ENCODE assay signal across 24 cellular contexts in genomic region chr1:87673748-87674147, GRCh38.
DNase-seq lines count a peak whose midpoint lies in the region; ATAC-seq, FAIRE-seq and TF ChIP-seq lines count a peak whose summit lies in the region.
"Had no signal": no experiment of that assay in that cellular context is flagged by ENCODE, and none has a peak within 500 bp of the region (broad histone marks: within the 10 kb centered on the region; RNA-seq: fewer than 3 reads in every experiment).

No MANE protein-coding gene starts in this region.

- no peak overlapping the region for H3K14ac ChIP-seq in H1 (ENCODE audit: insufficient read length)

- no peak overlapping the region for H2BK12ac ChIP-seq in H1 (ENCODE audit: low read depth, low read length)

- no peak for TF ChIP-seq EP300 in H1 (IDR thresholded peaks at IDR 0.05; ENCODE audit: borderline replicate concordance in 1 of 2, low read depth in 2 of 2, low read length in 2 of 2)

- no peak overlapping the region for H3K23ac ChIP-seq in H1 (ENCODE audit: insufficient read length)

- no peak overlapping the region for H3K9ac ChIP-seq in H1 (replicated peaks in 1 of 4; ENCODE audit: extremely low read depth in 1 of 4, low read depth in 3 of 4, low read length in 3 of 4)

- no peak for FAIRE-seq in H1 (lab: Jason Lieb, UNC)

- H3K36me3 ChIP-seq in H1 (ENCODE audit: control insufficient read depth in 2 of 4, insufficient read depth in 4 of 4, low read length in 3 of 4), result no peaks in the 10 kb centered on the region; a peak in 1 of 8 replicates
- H3K36me3 ChIP-seq in naive thymus-derived CD4-positive, alpha-beta T cell (ENCODE audit: control insufficient read depth in 2 of 3, insufficient read depth in 3 of 3, low read length in 3 of 3), result no peaks in the 10 kb centered on the region
- H3K36me3 ChIP-seq: gastrocnemius medialis, SJCRH30, spleen had no signal

- H3K4me1 Mint-ChIP-seq in progenitor cell of endocrine pancreas (ENCODE audit: low read depth), result peaks cover 8% of the 10 kb centered on the region
- H3K4me1 Mint-ChIP-seq in naive thymus-derived CD4-positive, alpha-beta T cell, result no peaks in the 10 kb centered on the region
- H3K4me1 Mint-ChIP-seq: CD14-positive monocyte, nephron progenitor cell had no signal

- no peak overlapping the region for H2AFZ ChIP-seq in H1 (ENCODE audit: low read length)

- H2BK20ac ChIP-seq in H1 (ENCODE audit: low read length), result no peak overlapping the region

- H4K5ac ChIP-seq in H1 (ENCODE audit: insufficient read length, low read depth, low read length), result no peak overlapping the region

- H4K20me1 ChIP-seq in H1 (replicated peaks in 1 of 2; ENCODE audit: control insufficient read depth in 1 of 2, insufficient read depth in 2 of 2, low read length in 2 of 2), result no peaks in the 10 kb centered on the region

- H3K4me3 ChIP-seq in H1 (ENCODE audit: extremely low read depth in 1 of 4, insufficient read depth in 2 of 4, low read depth in 3 of 4, low read length in 4 of 4), result no peak overlapping the region
- no peak overlapping the region for H3K4me3 ChIP-seq in naive thymus-derived CD4-positive, alpha-beta T cell (ENCODE audit: low read length)
- no peak overlapping the region for H3K4me3 ChIP-seq in dorsolateral prefrontal cortex
- H3K4me3 ChIP-seq: gastrocnemius medialis, psoas muscle, SJCRH30, spleen had no signal

- H3K79me1 ChIP-seq in H1 (ENCODE audit: low read depth, low read length), result no peaks in the 10 kb centered on the region

- no peak overlapping the region for H3K27ac ChIP-seq in H1 (ENCODE audit: low read depth, low read length)
- no peak overlapping the region for H3K27ac ChIP-seq in naive thymus-derived CD4-positive, alpha-beta T cell (ENCODE audit: low read depth, low read length)
- no peak overlapping the region for H3K27ac ChIP-seq in dorsolateral prefrontal cortex
- H3K27ac ChIP-seq: gastrocnemius medialis, psoas muscle, SJCRH30, spleen had no signal

- peak; percentile 39 to 40 for TF ChIP-seq RAD21 in H1 (IDR thresholded peaks at IDR 0.05 in 1 of 2, conservative IDR thresholded peaks at IDR 0.05 in 1 of 2; ENCODE audit: low read depth in 2 of 2, low read length in 2 of 2)

- intact Hi-C loops in naive thymus-derived CD4-positive, alpha-beta T cell (cut with micrococcal nuclease), result no loop called here
- intact Hi-C loops in dorsolateral prefrontal cortex (cut with DNase I), result no loop called here

- no peak overlapping the region for H4K8ac ChIP-seq in H1 (ENCODE audit: extremely low read depth, insufficient read depth, low read length)

- no peaks in the 10 kb centered on the region for H3K9me3 ChIP-seq in H1 (ENCODE audit: insufficient read depth in 2 of 2, low read depth in 1 of 2, low read length in 1 of 2)
- no peaks in the 10 kb centered on the region for H3K9me3 ChIP-seq in naive thymus-derived CD4-positive, alpha-beta T cell (ENCODE audit: control insufficient read depth in 2 of 3, low read length in 3 of 3)
- H3K9me3 ChIP-seq: gastrocnemius medialis, psoas muscle, SJCRH30, spleen had no signal

- POLR2A ChIA-PET in H1 (lab: Charles Lee; ENCODE audit: partially characterized antibody), result no interaction called here
- POLR2A ChIA-PET in naive thymus-derived CD4-positive, alpha-beta T cell (lab: Charles Lee), result no interaction called here

- no peaks in the 10 kb centered on the region for H3K27me3 Mint-ChIP-seq in progenitor cell of endocrine pancreas
- peaks cover 0 to 9% (median 5%) of the 10 kb centered on the region in 5 donors for H3K27me3 Mint-ChIP-seq in naive thymus-derived CD4-positive, alpha-beta T cell

- CTCF ChIA-PET in H1 (lab: Charles Lee; ENCODE audit: partially characterized antibody), result interaction anchor here (0.5 to 3.3 kb wide), 8 partner anchors 11 to 350 kb away, joined by 3 to 22 read pairs (median 4); no protein-coding TSS in a partner anchor
- CTCF ChIA-PET in naive thymus-derived CD4-positive, alpha-beta T cell (lab: Charles Lee), result no interaction called here

- no peak overlapping the region for H4K91ac ChIP-seq in H1 (replicated peaks; ENCODE audit: insufficient read length, low read length)

- H2BK15ac ChIP-seq in H1 (ENCODE audit: low read length), result no peak overlapping the region

- no peak overlapping the region for H2BK120ac ChIP-seq in H1 (replicated peaks; ENCODE audit: low read depth, low read length)

- TF ChIP-seq POLR2A in H1 (IDR thresholded peaks at IDR 0.05; ENCODE audit: control extremely low read depth in 1 of 2, low read depth in 2 of 2, low read length in 2 of 2), result no peak

- H2BK5ac ChIP-seq in H1 (ENCODE audit: low read depth, low read length), result no peak overlapping the region

- no peak overlapping the region for H3K4ac ChIP-seq in H1 (replicated peaks; ENCODE audit: insufficient read length, low read depth, low read length)

- H2AK5ac ChIP-seq in H1 (ENCODE audit: low read depth, low read length), result no peak overlapping the region

- no peaks in the 10 kb centered on the region for H3K36me3 Mint-ChIP-seq in progenitor cell of endocrine pancreas (ENCODE audit: insufficient read depth)
- no peaks in the 10 kb centered on the region for H3K36me3 Mint-ChIP-seq in naive thymus-derived CD4-positive, alpha-beta T cell
- H3K36me3 Mint-ChIP-seq: CD14-positive monocyte had no signal

- H3K23me2 ChIP-seq in H1 (ENCODE audit: low read depth, low read length), result no peaks in the 10 kb centered on the region; the same call in 1 of the 2 replicates

- no peak overlapping the region for H3K4me3 Mint-ChIP-seq in progenitor cell of endocrine pancreas (ENCODE audit: low read depth)
- no peak overlapping the region for H3K4me3 Mint-ChIP-seq in naive thymus-derived CD4-positive, alpha-beta T cell
- H3K4me3 Mint-ChIP-seq: activated CD8-positive, alpha-beta T cell treated with anti-CD3 and anti-CD28 coated beads, Interleukin-2, amount 10 ng/mL, durations not matched to agents 7 days and 5 days; activated naive CD4-positive, alpha-beta T cell treated with anti-CD3 and anti-CD28 coated beads for 36 hours; activated T-cell treated with anti-CD3 and anti-CD28 coated beads, Interleukin-2, amount 50 U/mL, for 24 hours; CD14-positive monocyte; nephron progenitor cell had no signal

- H3K27me3 ChIP-seq in H1 (replicated peaks in 1 of 4; ENCODE audit: control insufficient read depth in 3 of 4, extremely low read depth in 1 of 4, insufficient read depth in 3 of 4, low read length in 3 of 4) (peaks cover 0 to 2% (median 0%) of the 10 kb centered on the region in 4 experiments; a peak in 1 of 7 replicates), dorsolateral prefrontal cortex (no peaks in the 10 kb centered on the region)
- no peaks in the 10 kb centered on the region for H3K27me3 ChIP-seq in naive thymus-derived CD4-positive, alpha-beta T cell (ENCODE audit: control insufficient read depth in 2 of 2, insufficient read depth in 2 of 2, low read length in 2 of 2)
- H3K27me3 ChIP-seq: gastrocnemius medialis, SJCRH30, spleen had no signal

- peak in 1 of 3 experiments; percentile 16; a peak in 2 of 4 replicates for TF ChIP-seq CTCF in H1 (IDR thresholded peaks at IDR 0.05; ENCODE audit: control extremely low read depth in 1 of 3, insufficient read depth in 1 of 3, low read depth in 1 of 3, low read length in 3 of 3)
- TF ChIP-seq CTCF in progenitor cell of endocrine pancreas (IDR thresholded peaks at IDR 0.05; ENCODE audit: unreplicated experiment), result peak; percentile 25
- TF ChIP-seq CTCF in dorsolateral prefrontal cortex (IDR thresholded peaks at IDR 0.05 in 54 of 56, conservative IDR thresholded peaks at IDR 0.05 in 2 of 56; ENCODE audit: low read depth in 1 of 56, partially characterized antibody in 56 of 56), result no peak

- no peaks in the 10 kb centered on the region for H3K9me3 Mint-ChIP-seq in progenitor cell of endocrine pancreas (ENCODE audit: low read depth)
- peaks cover 0 to 1% (median 0%) of the 10 kb centered on the region in 11 donors for H3K9me3 Mint-ChIP-seq in naive thymus-derived CD4-positive, alpha-beta T cell
- H3K9me3 Mint-ChIP-seq: activated naive CD4-positive, alpha-beta T cell treated with anti-CD3 and anti-CD28 coated beads for 36 hours; activated T-cell treated with anti-CD3 and anti-CD28 coated beads, Interleukin-2, amount 50 U/mL, for 24 hours; nephron progenitor cell had no signal

- H3K4me2 ChIP-seq in H1 (ENCODE audit: insufficient read depth in 1 of 2, low read depth in 2 of 2, low read length in 2 of 2), result no peak overlapping the region

- H3K56ac ChIP-seq in H1 (replicated peaks; ENCODE audit: insufficient read length, low read depth, low read length), result no peak overlapping the region

- H3K18ac ChIP-seq in H1 (ENCODE audit: extremely low read depth, low read length), result no peak overlapping the region

- H3K79me2 ChIP-seq in H1 (ENCODE audit: control insufficient read depth in 1 of 2, insufficient read depth in 2 of 2, low read length in 2 of 2), result no peaks in the 10 kb centered on the region

- whole genome bisulfite sequencing in H1 (ENCODE audit: extremely low coverage in 1 of 2, insufficient coverage in 1 of 2, insufficient read length in 1 of 2, insufficient replicate concordance in 2 of 2, low coverage in 1 of 2, low lambda C conversion rate in 2 of 2, missing lambda C conversion rate in 1 of 2), 2 experiments, result 87% methylated on average over 3 of the region's 3 CpGs; no CpG with 5 or more reads in 1 of the 2 experiments

- no peak overlapping the region for H3K27ac Mint-ChIP-seq in progenitor cell of endocrine pancreas
- H3K27ac Mint-ChIP-seq in naive thymus-derived CD4-positive, alpha-beta T cell, result no peak overlapping the region
- H3K27ac Mint-ChIP-seq: activated CD8-positive, alpha-beta T cell treated with anti-CD3 and anti-CD28 coated beads, Interleukin-2, amount 10 ng/mL, durations not matched to agents 7 days and 5 days; activated naive CD4-positive, alpha-beta T cell treated with anti-CD3 and anti-CD28 coated beads for 36 hours; activated T-cell treated with anti-CD3 and anti-CD28 coated beads, Interleukin-2, amount 50 U/mL, for 24 hours; CD14-positive monocyte; nephron progenitor cell had no signal

- DNase-seq in DMS53 (lab: John Stamatoyannopoulos, UW) (peak; percentile 34), DMS53 treated with DMSO at 0.1 percent for 48 hours (lab: John Stamatoyannopoulos, UW; ENCODE audit: unreplicated experiment) (no peak), NCI-H69 (lab: John Stamatoyannopoulos, UW) (peak; percentile 4), H1 (ENCODE audit: low read depth in 1 of 2, low spot score in 2 of 2) (no peak), progenitor cell of endocrine pancreas (ENCODE audit: low spot score, unreplicated experiment) (no peak), dorsolateral prefrontal cortex (no peak)
- no peak for DNase-seq in naive thymus-derived CD4-positive, alpha-beta T cell
- DNase-seq: 8988T; activated CD8-positive, alpha-beta T cell treated with anti-CD3 and anti-CD28 coated beads, Interleukin-2, amount 10 ng/mL, durations not matched to agents 7 days and 5 days; activated naive CD4-positive, alpha-beta T cell treated with anti-CD3 and anti-CD28 coated beads for 36 hours; activated T-cell treated with anti-CD3 and anti-CD28 coated beads, Interleukin-2, amount 50 U/mL, for 24 hours; cortex of kidney; DMS153; gastrocnemius medialis; left cardiac atrium; MV-4-11; NCI-H2029; nephron progenitor cell; psoas muscle; spleen; T-helper 2 cell had no signal

- H3K4me1 ChIP-seq in H1 (replicated peaks in 1 of 4; ENCODE audit: control insufficient read depth in 3 of 4, insufficient read depth in 4 of 4, low read length in 3 of 4), result no peaks in the 10 kb centered on the region
- H3K4me1 ChIP-seq in naive thymus-derived CD4-positive, alpha-beta T cell (ENCODE audit: control insufficient read depth in 2 of 2, insufficient read depth in 2 of 2, low read length in 2 of 2), result no peaks in the 10 kb centered on the region
- H3K4me1 ChIP-seq: gastrocnemius medialis, psoas muscle, SJCRH30, spleen had no signal

- ATAC-seq in GM21360 (IDR thresholded peaks at IDR 0.05; ENCODE audit: unreplicated experiment), result no peak
- ATAC-seq in naive thymus-derived CD4-positive, alpha-beta T cell, result no peak
- ATAC-seq: activated CD8-positive, alpha-beta T cell treated with anti-CD3 and anti-CD28 coated beads, Interleukin-2, amount 10 ng/mL, durations not matched to agents 7 days and 5 days; gastrocnemius medialis; left cardiac atrium; psoas muscle had no signal

Comparison
In these comparisons a context has a peak if more than half of its experiments do, and no peak if none do; other contexts are left out.
1. DNase-seq: peak in DMS53 (single experiment) and NCI-H69 (single experiment); none in DMS53 treated with DMSO at 0.1 percent for 48 hours (single experiment), H1 (0 of 2), progenitor cell of endocrine pancreas (single experiment), naive thymus-derived CD4-positive, alpha-beta T cell (0 of 9) and dorsolateral prefrontal cortex (0 of 10).